Comparison of ENCODE assay signal across 9 cellular contexts in the genomic region with DNA sequence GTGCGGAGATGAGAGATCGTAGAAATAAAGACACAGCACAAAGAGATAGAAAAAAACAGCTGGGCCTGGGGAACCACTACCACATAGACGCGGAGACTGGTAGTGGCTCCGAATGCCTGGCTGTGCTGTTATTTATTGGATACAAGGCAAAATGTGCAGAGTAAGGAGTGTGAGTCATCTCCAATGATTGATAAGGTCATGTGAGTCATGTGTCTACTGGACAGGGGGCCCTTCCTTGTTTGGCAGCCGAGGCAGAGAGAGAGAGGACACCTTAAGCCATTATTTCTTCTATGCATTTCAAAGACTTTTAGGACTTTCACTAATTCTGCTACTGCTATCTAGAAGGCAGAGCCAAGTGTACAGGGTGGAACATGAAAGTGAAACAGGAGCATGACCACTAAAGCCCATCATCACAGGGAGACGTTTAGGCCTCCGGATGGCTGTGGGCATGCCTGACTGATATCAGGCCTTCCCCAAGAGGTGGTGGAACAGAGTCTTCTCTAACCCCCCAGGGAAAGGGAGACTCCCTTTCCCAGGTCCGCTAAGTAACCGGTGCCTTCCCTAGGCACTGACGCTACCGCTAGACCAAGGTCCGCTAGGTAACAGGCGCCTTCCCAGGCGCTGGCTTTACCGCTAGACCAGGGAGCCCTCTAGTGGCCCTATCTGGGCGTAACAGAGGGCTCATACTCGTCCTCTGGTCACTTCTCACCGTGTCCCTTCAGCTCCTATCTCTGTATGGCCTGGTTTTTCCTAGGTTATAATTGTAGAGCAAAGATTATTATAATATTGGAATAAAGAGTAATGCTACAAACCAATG.
DNase-seq lines count a peak whose midpoint lies in the region; ATAC-seq lines count a peak whose summit lies in the region.
"Had no signal": no experiment of that assay in that cellular context is flagged by ENCODE, and none has a peak within 500 bp of the region (broad histone marks: within the 10 kb centered on the region; RNA-seq: fewer than 3 reads in every experiment).

No MANE protein-coding gene starts in this region.

- CTCF ChIA-PET in activated naive CD4-positive, alpha-beta T cell treated with anti-CD3 and anti-CD28 coated beads for 36 hours (lab: Charles Lee), result no interaction called here

- ATAC-seq in stimulated activated naive CD8-positive, alpha-beta T cell treated with anti-CD3 and anti-CD28 coated beads, Interleukin-15, Interleukin-2, amounts not matched to agents 100 U/mL and 50 U/mL, for 24 hours, result no peak
- no peak for ATAC-seq in HG02938 (IDR thresholded peaks at IDR 0.05; ENCODE audit: unreplicated experiment)
- ATAC-seq: left lung had no signal

- H3K27ac Mint-ChIP-seq in activated naive CD4-positive, alpha-beta T cell treated with anti-CD3 and anti-CD28 coated beads for 36 hours, result no peak overlapping the region

- no peaks in the 10 kb centered on the region for H3K27me3 Mint-ChIP-seq in activated naive CD4-positive, alpha-beta T cell treated with anti-CD3 and anti-CD28 coated beads for 36 hours (ENCODE audit: low read depth)

- intact Hi-C loops in activated naive CD4-positive, alpha-beta T cell treated with anti-CD3 and anti-CD28 coated beads for 36 hours (cut with micrococcal nuclease), result no loop called here

- no peaks in the 10 kb centered on the region for H3K4me1 Mint-ChIP-seq in activated naive CD4-positive, alpha-beta T cell treated with anti-CD3 and anti-CD28 coated beads for 36 hours (ENCODE audit: low read depth)

- H3K36me3 Mint-ChIP-seq in activated naive CD4-positive, alpha-beta T cell treated with anti-CD3 and anti-CD28 coated beads for 36 hours (ENCODE audit: low read depth), result no peaks in the 10 kb centered on the region

- peak; percentile 5 for DNase-seq in activated naive CD4-positive, alpha-beta T cell treated with anti-CD3 and anti-CD28 coated beads for 36 hours
- no peak for DNase-seq in activated naive CD4-positive, alpha-beta T cell treated with anti-CD3 and anti-CD28 coated beads, Interleukin-2, amount 50 U/mL, for 16 hours
- peak; percentile 49 for DNase-seq in NCI-H446 treated with DMSO at 0.1 percent for 48 hours (lab: John Stamatoyannopoulos, UW)
- DNase-seq in ecto neural progenitor cell (ENCODE audit: low spot score), result peak; percentile 76
- DNase-seq in stimulated activated naive CD8-positive, alpha-beta T cell treated with anti-CD3 and anti-CD28 coated beads, Interleukin-15, Interleukin-2, amounts not matched to agents 100 U/mL and 50 U/mL, for 24 hours, result peak; percentile 17
- DNase-seq in pons (ENCODE audit: low spot score), result no peak
- DNase-seq in NCI-H524 treated with DMSO at 0.1 percent for 48 hours (lab: John Stamatoyannopoulos, UW), result no peak

- H3K9me3 Mint-ChIP-seq in activated naive CD4-positive, alpha-beta T cell treated with anti-CD3 and anti-CD28 coated beads for 36 hours, result peaks cover 14% of the 10 kb centered on the region

- H3K4me3 Mint-ChIP-seq in activated naive CD4-positive, alpha-beta T cell treated with anti-CD3 and anti-CD28 coated beads for 36 hours, result no peak overlapping the region

Comparison
In these comparisons a context has a peak if more than half of its experiments do, and no peak if none do; other contexts are left out.
1. DNase-seq: peak in activated naive CD4-positive, alpha-beta T cell treated with anti-CD3 and anti-CD28 coated beads for 36 hours (single experiment), NCI-H446 treated with DMSO at 0.1 percent for 48 hours (single experiment), ecto neural progenitor cell (single experiment) and stimulated activated naive CD8-positive, alpha-beta T cell treated with anti-CD3 and anti-CD28 coated beads, Interleukin-15, Interleukin-2, amounts not matched to agents 100 U/mL and 50 U/mL, for 24 hours (single experiment); none in activated naive CD4-positive, alpha-beta T cell treated with anti-CD3 and anti-CD28 coated beads, Interleukin-2, amount 50 U/mL, for 16 hours (single experiment), pons (single experiment) and NCI-H524 treated with DMSO at 0.1 percent for 48 hours (single experiment).